Comparison of ENCODE assay signal across 1 cellular context in the genomic region with DNA sequence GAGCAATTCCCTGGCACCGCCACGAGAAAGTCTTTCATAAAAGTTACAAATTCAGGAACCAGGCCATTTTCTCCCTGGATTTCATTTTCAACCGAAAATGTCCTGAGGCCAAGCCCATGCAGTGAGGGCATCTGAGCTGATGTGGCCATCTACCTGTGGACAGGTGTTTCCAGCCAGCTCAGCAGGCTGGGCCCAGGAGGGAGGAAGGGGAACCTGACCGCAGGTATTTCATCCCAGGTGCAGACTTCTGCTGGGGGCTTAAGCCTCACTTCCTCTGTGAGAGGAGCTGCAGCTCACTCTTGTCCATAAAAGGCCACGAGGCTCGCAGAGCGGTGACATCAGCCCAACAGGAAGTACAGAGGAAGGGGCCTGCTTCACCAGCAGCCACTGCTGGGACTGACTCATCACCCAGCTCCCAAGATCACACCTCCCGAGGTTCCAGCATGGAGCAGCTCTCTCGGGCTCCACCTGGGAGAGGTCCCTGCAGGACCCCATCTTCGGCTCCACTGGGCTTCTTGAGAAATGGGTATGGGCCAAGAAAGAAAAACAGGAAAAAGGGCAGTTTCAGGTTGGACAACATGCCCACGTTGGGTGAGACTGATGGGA.
TF ChIP-seq lines count a peak whose summit lies in the region.

No MANE protein-coding gene starts in this region.

TF ChIP-seq in HEK293, 187 proteins besides CTCF, POLR2A, EP300 and RAD21 (continued from another document):
- peak; percentile 56; the same call in 1 of the 2 replicates for TF ChIP-seq ZBTB21 (tag by site-specific recombination; IDR thresholded peaks at IDR 0.05)
- peak; percentile 54 for TF ChIP-seq SP7 (tag by site-specific recombination; IDR thresholded peaks at IDR 0.05)
- 0 out of 2 replicates have a peak, but pooled peaks have one; percentile 26 for TF ChIP-seq SP3 (tag by site-specific recombination; IDR thresholded peaks at IDR 0.05)
- TF ChIP-seq ZBTB49 (tag by site-specific recombination; IDR thresholded peaks at IDR 0.05; ENCODE audit: low read depth), result no peak
- TF ChIP-seq ZNF366 (tag by site-specific recombination; conservative IDR thresholded peaks at IDR 0.05), result peak; percentile 49; the same call in 1 of the 2 replicates
- no peak for TF ChIP-seq GLI2 (tag by site-specific recombination; IDR thresholded peaks at IDR 0.05; ENCODE audit: borderline replicate concordance, low read depth)
- no peak for TF ChIP-seq ZNF202 (tag by site-specific recombination; IDR thresholded peaks at IDR 0.05; ENCODE audit: borderline replicate concordance)
- TF ChIP-seq TRIM28 (IDR thresholded peaks at IDR 0.05; ENCODE audit: borderline replicate concordance, low read length), result no peak
- TF ChIP-seq ZNF112 (tag by site-specific recombination; IDR thresholded peaks at IDR 0.05), result no peak
- peak; percentile 38; the same call in 1 of the 2 replicates for TF ChIP-seq PRDM4 (tag by site-specific recombination; IDR thresholded peaks at IDR 0.05)
- TF ChIP-seq GLIS1 (tag by site-specific recombination; IDR thresholded peaks at IDR 0.05), result peak; percentile 92
- TF ChIP-seq ZNF654 (tag by site-specific recombination; IDR thresholded peaks at IDR 0.05; ENCODE audit: low read depth), result no peak
- TF ChIP-seq ZBTB48 (tag by site-specific recombination; IDR thresholded peaks at IDR 0.05), result 0 out of 2 replicates have a peak, but pooled peaks have one; percentile 29
- TF ChIP-seq ZNF146 (tag by site-specific recombination; IDR thresholded peaks at IDR 0.05), result no peak
- TF ChIP-seq ZBTB26 (tag by site-specific recombination; optimal IDR thresholded peaks at IDR 0.05), result no peak
